15 cellular contexts compared by ENCODE assay signal in the genomic region with DNA sequence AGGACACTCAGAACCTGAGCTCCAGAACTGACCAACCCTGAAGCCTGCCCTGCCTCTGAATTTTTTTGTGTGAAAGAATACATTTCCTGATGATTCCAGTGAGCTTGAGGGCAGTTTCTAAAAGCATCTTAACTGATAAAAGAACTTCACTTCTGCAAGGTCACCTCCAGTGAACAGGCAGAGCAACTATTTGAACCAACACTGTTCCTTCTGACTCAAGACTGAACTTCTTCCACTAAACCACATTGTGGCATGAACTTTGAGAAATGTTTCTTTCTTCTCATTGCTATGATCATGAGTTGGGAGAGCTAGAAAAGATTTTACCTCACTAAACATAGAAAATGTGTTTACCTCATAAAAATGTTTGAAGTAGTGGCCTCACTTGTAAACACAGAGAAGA.
DNase-seq lines count a peak whose midpoint lies in the region; ATAC-seq and TF ChIP-seq lines count a peak whose summit lies in the region.
"Had no signal": no experiment of that assay in that cellular context is flagged by ENCODE, and none has a peak within 500 bp of the region (broad histone marks: within the 10 kb centered on the region; RNA-seq: fewer than 3 reads in every experiment).

No MANE protein-coding gene starts in this region.

- CTCF ChIA-PET in activated naive CD4-positive, alpha-beta T cell treated with anti-CD3 and anti-CD28 coated beads, Interleukin-2, amount 10 ng/mL, durations not matched to agents 7 days and 5 days (lab: Charles Lee): interaction anchor here (1.2 to 2.3 kb wide), 6 partner anchors 10 to 92 kb away, joined by 4 to 10 read pairs (median 5); no protein-coding TSS in a partner anchor

- peak; percentile 68 for ATAC-seq in HG02678 (IDR thresholded peaks at IDR 0.05; ENCODE audit: unreplicated experiment)
- peak; percentile 90 for ATAC-seq in activated T-helper 17 cell treated with anti-CD3 and anti-CD28 coated beads, Interleukin-2, amount 50 U/mL, for 72 hours (replicated peaks)
- ATAC-seq in stimulated activated naive CD8-positive, alpha-beta T cell treated with anti-CD3 and anti-CD28 coated beads, Interleukin-15, Interleukin-2, amounts not matched to agents 100 U/mL and 50 U/mL, for 24 hours: peak; percentile 91
- ATAC-seq: heart right ventricle had no signal

- H3K27me3 Mint-ChIP-seq in activated naive CD4-positive, alpha-beta T cell treated with anti-CD3 and anti-CD28 coated beads, Interleukin-2, amount 10 ng/mL, durations not matched to agents 7 days and 5 days: no peaks in the 10 kb centered on the region
- H3K27me3 Mint-ChIP-seq in activated T-helper 17 cell treated with anti-CD3 and anti-CD28 coated beads, Interleukin-2, amount 50 U/mL, for 72 hours: no peaks in the 10 kb centered on the region
- H3K27me3 Mint-ChIP-seq in endothelial cell (ENCODE audit: unreplicated experiment): no peaks in the 10 kb centered on the region
- H3K27me3 Mint-ChIP-seq: memory B cell had no signal

- H3K4me3 Mint-ChIP-seq in activated naive CD4-positive, alpha-beta T cell treated with anti-CD3 and anti-CD28 coated beads, Interleukin-2, amount 10 ng/mL, durations not matched to agents 7 days and 5 days: no peak overlapping the region
- H3K4me3 Mint-ChIP-seq in activated T-helper 17 cell treated with anti-CD3 and anti-CD28 coated beads, Interleukin-2, amount 50 U/mL, for 72 hours: peak overlapping the region; percentile 54
- H3K4me3 Mint-ChIP-seq in endothelial cell (ENCODE audit: unreplicated experiment): no peak overlapping the region
- H3K4me3 Mint-ChIP-seq: memory B cell had no signal

- H3K4me3 ChIP-seq in left ventricle myocardium inferior: no peak overlapping the region
- H3K4me3 ChIP-seq: heart right ventricle had no signal

- no peak overlapping the region for H3K27ac ChIP-seq in left ventricle myocardium inferior (replicated peaks)
- H3K27ac ChIP-seq: heart right ventricle had no signal

- intact Hi-C loops in left ventricle myocardium inferior (cut with micrococcal nuclease): loop anchor here (10.0 kb wide), 1 partner anchor 127 kb away; no protein-coding TSS in a partner anchor

- peak overlapping the region; percentile 33 for H3K27ac Mint-ChIP-seq in activated naive CD4-positive, alpha-beta T cell treated with anti-CD3 and anti-CD28 coated beads, Interleukin-2, amount 10 ng/mL, durations not matched to agents 7 days and 5 days
- peak overlapping the region; percentile 68 for H3K27ac Mint-ChIP-seq in activated T-helper 17 cell treated with anti-CD3 and anti-CD28 coated beads, Interleukin-2, amount 50 U/mL, for 72 hours
- no peak overlapping the region for H3K27ac Mint-ChIP-seq in endothelial cell (ENCODE audit: unreplicated experiment)
- H3K27ac Mint-ChIP-seq: memory B cell had no signal

- peaks cover 7% of the 10 kb centered on the region for H3K36me3 Mint-ChIP-seq in activated naive CD4-positive, alpha-beta T cell treated with anti-CD3 and anti-CD28 coated beads, Interleukin-2, amount 10 ng/mL, durations not matched to agents 7 days and 5 days
- H3K36me3 Mint-ChIP-seq in activated T-helper 17 cell treated with anti-CD3 and anti-CD28 coated beads, Interleukin-2, amount 50 U/mL, for 72 hours (ENCODE audit: low read depth): peaks cover 6% of the 10 kb centered on the region
- no peaks in the 10 kb centered on the region for H3K36me3 Mint-ChIP-seq in endothelial cell (ENCODE audit: low read depth, unreplicated experiment)

- H3K36me3 ChIP-seq in left ventricle myocardium inferior: no peaks in the 10 kb centered on the region
- H3K36me3 ChIP-seq: heart right ventricle had no signal

- H3K9me3 Mint-ChIP-seq in activated naive CD4-positive, alpha-beta T cell treated with anti-CD3 and anti-CD28 coated beads, Interleukin-2, amount 10 ng/mL, durations not matched to agents 7 days and 5 days: no peaks in the 10 kb centered on the region
- H3K9me3 Mint-ChIP-seq in activated T-helper 17 cell treated with anti-CD3 and anti-CD28 coated beads, Interleukin-2, amount 50 U/mL, for 72 hours: no peaks in the 10 kb centered on the region
- H3K9me3 Mint-ChIP-seq in endothelial cell (ENCODE audit: unreplicated experiment): no peaks in the 10 kb centered on the region
- H3K9me3 Mint-ChIP-seq: memory B cell had no signal

- TF ChIP-seq CTCF in endothelial cell (IDR thresholded peaks at IDR 0.05; ENCODE audit: unreplicated experiment) (no peak), left ventricle myocardium inferior (IDR thresholded peaks at IDR 0.05; ENCODE audit: borderline replicate concordance) (no peak)

- H3K4me1 ChIP-seq in left ventricle myocardium inferior: no peaks in the 10 kb centered on the region
- H3K4me1 ChIP-seq: heart right ventricle had no signal

- H3K9me3 ChIP-seq in left ventricle myocardium inferior (replicated peaks): no peaks in the 10 kb centered on the region
- H3K9me3 ChIP-seq: heart right ventricle had no signal

- H3K27me3 ChIP-seq in left ventricle myocardium inferior (ENCODE audit: low read depth): no peaks in the 10 kb centered on the region
- H3K27me3 ChIP-seq: heart right ventricle had no signal

- no peak for DNase-seq in activated naive CD4-positive, alpha-beta T cell treated with anti-CD3 and anti-CD28 coated beads, Interleukin-2, amount 10 ng/mL, durations not matched to agents 7 days and 5 days
- DNase-seq in activated naive CD4-positive, alpha-beta T cell treated with Interleukin-2 at 50 U/mL for 16 hours: no peak
- no peak for DNase-seq in stimulated activated naive CD8-positive, alpha-beta T cell treated with anti-CD3 and anti-CD28 coated beads, Interleukin-15, Interleukin-2, amounts not matched to agents 100 U/mL and 50 U/mL, for 24 hours
- DNase-seq in endothelial cell (ENCODE audit: low spot score): no peak
- no peak for DNase-seq in left ventricle myocardium inferior
- no peak for DNase-seq in ureter (ENCODE audit: low spot score)
- DNase-seq: activated effector memory CD4-positive, alpha-beta T cell treated with Interleukin-2 at 50 U/mL for 16 hours; heart right ventricle; NCI-H2171 treated with DMSO at 0.1 percent for 48 hours; posterior cingulate gyrus; stimulated activated CD4-positive, alpha-beta T cell treated with anti-CD3 and anti-CD28 coated beads, Interleukin-4, amount 100 ng/mL, for 24 hours; substantia nigra had no signal

- H3K4me1 Mint-ChIP-seq in activated naive CD4-positive, alpha-beta T cell treated with anti-CD3 and anti-CD28 coated beads, Interleukin-2, amount 10 ng/mL, durations not matched to agents 7 days and 5 days: peaks cover 29% of the 10 kb centered on the region
- H3K4me1 Mint-ChIP-seq in activated T-helper 17 cell treated with anti-CD3 and anti-CD28 coated beads, Interleukin-2, amount 50 U/mL, for 72 hours: peaks cover 13% of the 10 kb centered on the region
- no peaks in the 10 kb centered on the region for H3K4me1 Mint-ChIP-seq in endothelial cell (ENCODE audit: unreplicated experiment)
